In the genomic region with DNA sequence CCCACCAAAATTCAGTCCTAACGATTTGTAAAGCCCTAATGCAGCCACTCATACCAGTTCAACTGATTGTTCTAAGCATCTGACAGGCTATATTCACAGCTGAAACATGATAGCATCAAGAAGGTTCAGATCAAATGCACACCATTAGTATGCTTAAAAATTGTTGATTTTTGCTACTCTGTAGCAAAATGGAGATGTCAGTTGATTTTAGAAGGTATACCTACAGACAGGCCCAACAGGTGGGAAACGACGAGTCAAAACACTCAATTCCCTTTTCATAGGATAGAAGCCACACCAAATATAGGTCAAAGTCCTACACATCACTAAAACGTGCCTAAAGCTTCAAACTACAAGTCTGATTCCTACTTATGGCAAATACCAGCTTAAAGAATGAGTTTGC, we compare ENCODE assay signal across 2 cellular contexts.
TF ChIP-seq lines count a peak whose summit lies in the region.

No MANE protein-coding gene starts in this region.

TF ChIP-seq in WTC11, 78 proteins besides CTCF, POLR2A, EP300 and RAD21:
- TF ChIP-seq, protein P1, sequence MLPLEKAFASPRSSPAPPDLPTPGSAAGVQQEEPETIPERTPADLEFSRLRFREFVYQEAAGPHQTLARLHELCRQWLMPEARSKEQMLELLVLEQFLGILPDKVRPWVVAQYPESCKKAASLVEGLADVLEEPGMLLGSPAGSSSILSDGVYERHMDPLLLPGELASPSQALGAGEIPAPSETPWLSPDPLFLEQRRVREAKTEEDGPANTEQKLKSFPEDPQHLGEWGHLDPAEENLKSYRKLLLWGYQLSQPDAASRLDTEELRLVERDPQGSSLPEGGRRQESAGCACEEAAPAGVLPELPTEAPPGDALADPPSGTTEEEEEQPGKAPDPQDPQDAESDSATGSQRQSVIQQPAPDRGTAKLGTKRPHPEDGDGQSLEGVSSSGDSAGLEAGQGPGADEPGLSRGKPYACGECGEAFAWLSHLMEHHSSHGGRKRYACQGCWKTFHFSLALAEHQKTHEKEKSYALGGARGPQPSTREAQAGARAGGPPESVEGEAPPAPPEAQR (CRISPR knock-in tag; IDR thresholded peaks at IDR 0.05), result no peak
- TF ChIP-seq, protein P2, sequence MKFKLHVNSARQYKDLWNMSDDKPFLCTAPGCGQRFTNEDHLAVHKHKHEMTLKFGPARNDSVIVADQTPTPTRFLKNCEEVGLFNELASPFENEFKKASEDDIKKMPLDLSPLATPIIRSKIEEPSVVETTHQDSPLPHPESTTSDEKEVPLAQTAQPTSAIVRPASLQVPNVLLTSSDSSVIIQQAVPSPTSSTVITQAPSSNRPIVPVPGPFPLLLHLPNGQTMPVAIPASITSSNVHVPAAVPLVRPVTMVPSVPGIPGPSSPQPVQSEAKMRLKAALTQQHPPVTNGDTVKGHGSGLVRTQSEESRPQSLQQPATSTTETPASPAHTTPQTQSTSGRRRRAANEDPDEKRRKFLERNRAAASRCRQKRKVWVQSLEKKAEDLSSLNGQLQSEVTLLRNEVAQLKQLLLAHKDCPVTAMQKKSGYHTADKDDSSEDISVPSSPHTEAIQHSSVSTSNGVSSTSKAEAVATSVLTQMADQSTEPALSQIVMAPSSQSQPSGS (CRISPR knock-in tag; IDR thresholded peaks at IDR 0.05; ENCODE audit: borderline replicate concordance, low read depth), result no peak
- TF ChIP-seq TCF7 (CRISPR knock-in tag; IDR thresholded peaks at IDR 0.05; ENCODE audit: low read depth), result no peak
- TF ChIP-seq ETV6 (CRISPR knock-in tag; IDR thresholded peaks at IDR 0.05), result no peak
- no peak for TF ChIP-seq SP1 (CRISPR knock-in tag; conservative IDR thresholded peaks at IDR 0.05)
- TF ChIP-seq, protein P3, sequence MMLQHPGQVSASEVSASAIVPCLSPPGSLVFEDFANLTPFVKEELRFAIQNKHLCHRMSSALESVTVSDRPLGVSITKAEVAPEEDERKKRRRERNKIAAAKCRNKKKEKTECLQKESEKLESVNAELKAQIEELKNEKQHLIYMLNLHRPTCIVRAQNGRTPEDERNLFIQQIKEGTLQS (CRISPR knock-in tag; conservative IDR thresholded peaks at IDR 0.05), result no peak
- TF ChIP-seq, protein P4, sequence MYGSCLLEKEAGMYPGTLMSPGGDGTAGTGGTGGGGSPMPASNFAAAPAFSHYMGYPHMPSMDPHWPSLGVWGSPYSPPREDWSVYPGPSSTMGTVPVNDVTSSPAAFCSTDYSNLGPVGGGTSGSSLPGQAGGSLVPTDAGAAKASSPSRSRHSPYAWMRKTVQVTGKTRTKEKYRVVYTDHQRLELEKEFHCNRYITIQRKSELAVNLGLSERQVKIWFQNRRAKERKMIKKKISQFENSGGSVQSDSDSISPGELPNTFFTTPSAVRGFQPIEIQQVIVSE (CRISPR knock-in tag; IDR thresholded peaks at IDR 0.05; ENCODE audit: borderline replicate concordance), result no peak
- TF ChIP-seq ZNF138 (CRISPR knock-in tag; conservative IDR thresholded peaks at IDR 0.05), result no peak
- TF ChIP-seq FOXJ3 (CRISPR knock-in tag; IDR thresholded peaks at IDR 0.05; ENCODE audit: borderline replicate concordance), result no peak
- TF ChIP-seq, protein P5, sequence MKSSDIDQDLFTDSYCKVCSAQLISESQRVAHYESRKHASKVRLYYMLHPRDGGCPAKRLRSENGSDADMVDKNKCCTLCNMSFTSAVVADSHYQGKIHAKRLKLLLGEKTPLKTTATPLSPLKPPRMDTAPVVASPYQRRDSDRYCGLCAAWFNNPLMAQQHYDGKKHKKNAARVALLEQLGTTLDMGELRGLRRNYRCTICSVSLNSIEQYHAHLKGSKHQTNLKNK (CRISPR knock-in tag; IDR thresholded peaks at IDR 0.05), result no peak
- TF ChIP-seq OVOL2 (CRISPR knock-in tag; IDR thresholded peaks at IDR 0.05; ENCODE audit: borderline replicate concordance), result no peak
- no peak for TF ChIP-seq TEAD4 (CRISPR knock-in tag; IDR thresholded peaks at IDR 0.05)
- TF ChIP-seq, protein P6, sequence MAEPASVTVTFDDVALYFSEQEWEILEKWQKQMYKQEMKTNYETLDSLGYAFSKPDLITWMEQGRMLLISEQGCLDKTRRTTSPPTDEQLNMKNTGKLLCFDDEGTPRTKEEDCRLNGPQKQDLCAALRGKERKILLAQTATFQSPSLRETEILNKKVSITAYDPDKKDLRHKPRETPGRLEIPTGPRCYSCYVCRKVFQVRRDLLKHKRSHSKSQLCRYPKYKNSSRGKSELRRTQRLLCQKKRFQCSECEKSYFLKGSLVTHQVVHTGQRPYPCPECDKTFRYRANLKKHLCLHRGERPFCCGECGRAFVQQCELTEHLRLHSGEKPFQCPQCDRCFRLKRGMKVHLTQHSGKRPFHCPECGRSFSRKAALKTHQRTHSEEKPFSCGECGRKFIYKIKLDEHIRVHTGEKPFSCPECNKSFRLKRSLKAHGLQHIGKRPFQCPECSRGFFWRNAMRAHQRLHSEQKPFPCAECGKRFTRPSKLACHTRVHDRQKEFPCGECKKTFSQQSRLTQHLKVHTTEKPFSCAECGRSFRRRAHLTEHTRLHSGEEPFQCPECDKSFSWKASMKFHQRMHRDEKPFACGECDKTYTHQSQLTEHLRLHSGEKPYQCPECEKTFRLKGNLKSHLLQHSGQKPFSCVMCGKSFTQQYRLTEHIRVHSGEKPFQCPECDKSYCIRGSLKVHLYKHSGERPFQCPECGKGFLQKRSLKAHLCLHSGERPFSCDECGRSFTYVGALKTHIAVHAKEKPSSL (CRISPR knock-in tag; conservative IDR thresholded peaks at IDR 0.05), result no peak

TF ChIP-seq in endothelial cell of umbilical vein, 7 proteins besides CTCF, POLR2A, EP300 and RAD21:
- TF ChIP-seq MYC (IDR thresholded peaks at IDR 0.05; ENCODE audit: low read depth, low read length) (no peak), EZH2 (IDR thresholded peaks at IDR 0.05; ENCODE audit: borderline replicate concordance, low read depth, low read length, severe bottlenecking) (no peak), POLR2AphosphoS5 (IDR thresholded peaks at IDR 0.05; ENCODE audit: insufficient read depth, low read depth, low read length) (no peak), FOS (IDR thresholded peaks at IDR 0.05; ENCODE audit: borderline replicate concordance, insufficient read depth, low read length) (no peak), GATA2 (IDR thresholded peaks at IDR 0.05; ENCODE audit: insufficient read depth, insufficient read length, low read depth, low read length) (no peak), JUN (IDR thresholded peaks at IDR 0.05; ENCODE audit: borderline replicate concordance, insufficient read depth, insufficient read length, low read depth) (no peak)
- TF ChIP-seq, protein P7, sequence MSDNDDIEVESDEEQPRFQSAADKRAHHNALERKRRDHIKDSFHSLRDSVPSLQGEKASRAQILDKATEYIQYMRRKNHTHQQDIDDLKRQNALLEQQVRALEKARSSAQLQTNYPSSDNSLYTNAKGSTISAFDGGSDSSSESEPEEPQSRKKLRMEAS (IDR thresholded peaks at IDR 0.05; ENCODE audit: insufficient read depth, insufficient read length), result no peak
